In genomic region chr6:11207199-11207968, GRCh38 we compare ENCODE assay signal across 8 cellular contexts. TPM values are rescaled to one million over a fixed set of nuclear protein-coding genes. Genes with fewer than 3 reads are reported as not detected.
A peak's percentile ranks its signal among the peaks of the same experiment; 100 is the strongest.
DNase-seq lines count a peak whose midpoint lies in the region; ATAC-seq and TF ChIP-seq lines count a peak whose summit lies in the region.

No MANE protein-coding gene starts in this region.

- CTCF ChIA-PET in RWPE1 (lab: Yijun Ruan, JAX) = interaction anchor here (0.7 kb wide), 1 partner anchor 253 kb away, joined by 3 read pairs; no protein-coding TSS in a partner anchor
- CTCF ChIA-PET in CD8-positive, alpha-beta T cell (lab: Charles Lee) = interaction anchor here (0.7 kb wide), 1 partner anchor 35 kb away, joined by 3 read pairs; no protein-coding TSS in a partner anchor

- H3K27me3 Mint-ChIP-seq in CD8-positive, alpha-beta T cell (ENCODE audit: low read depth) = no peaks in the 10 kb centered on the region

- no peaks in the 10 kb centered on the region for H3K9me3 Mint-ChIP-seq in CD8-positive, alpha-beta T cell

- no peaks in the 10 kb centered on the region for H3K27me3 ChIP-seq in fibroblast of lung (ENCODE audit: control insufficient read depth, insufficient read depth, low read length)
- H3K27me3 ChIP-seq in CD8-positive, alpha-beta T cell (ENCODE audit: insufficient read depth, low read length) = no peaks in the 10 kb centered on the region

- H3K4me3 Mint-ChIP-seq in CD8-positive, alpha-beta T cell = no peak overlapping the region

- peak; percentile 97 for DNase-seq in GM04503 (ENCODE audit: low read depth)
- DNase-seq in RWPE1 (ENCODE audit: low spot score) = peak; percentile 86
- DNase-seq in fibroblast of lung (ENCODE audit: low read depth in 2 of 2) = peak; percentile 98 to 100
- DNase-seq in omental fat pad (ENCODE audit: low spot score) = peak; percentile 66
- DNase-seq in CD8-positive, alpha-beta T cell = no peak
- DNase-seq in stimulated activated naive CD4-positive, alpha-beta T cell (lab: John Stamatoyannopoulos, UW) = no peak

- TF ChIP-seq CTCF in RWPE1 (conservative IDR thresholded peaks at IDR 0.05; ENCODE audit: low read depth) (no peak), fibroblast of lung (conservative IDR thresholded peaks at IDR 0.05 in 1 of 2, IDR thresholded peaks at IDR 0.05 in 1 of 2; ENCODE audit: low read depth in 1 of 2, low read length in 2 of 2) (no peak), omental fat pad (IDR thresholded peaks at IDR 0.05) (no peak)
- TF ChIP-seq CTCF in CD8-positive, alpha-beta T cell (IDR thresholded peaks at IDR 0.05) = no peak

- peaks cover 19% of the 10 kb centered on the region for H3K79me2 ChIP-seq in fibroblast of lung (ENCODE audit: control insufficient read depth, insufficient read depth, low read length)

- POLR2A ChIA-PET in RWPE1 (lab: Yijun Ruan, JAX; ENCODE audit: low non-redundant PET) = no interaction called here
- POLR2A ChIA-PET in CD8-positive, alpha-beta T cell (lab: Charles Lee) = interaction anchor here (0.6 kb wide), 1 partner anchor 1083 kb away, joined by 3 read pairs; no protein-coding TSS in a partner anchor

- H3K36me3 Mint-ChIP-seq in CD8-positive, alpha-beta T cell = peaks cover 56% of the 10 kb centered on the region

- H3K9ac ChIP-seq in fibroblast of lung (ENCODE audit: insufficient read depth, low read length) = no peak overlapping the region

- peaks cover 5% of the 10 kb centered on the region for H3K36me3 ChIP-seq in fibroblast of lung (ENCODE audit: control insufficient read depth, insufficient read depth, low read length)
- peaks cover 6% of the 10 kb centered on the region for H3K36me3 ChIP-seq in CD8-positive, alpha-beta T cell (ENCODE audit: insufficient read depth, low read length)

- H3K27ac Mint-ChIP-seq in CD8-positive, alpha-beta T cell = no peak overlapping the region

- peak overlapping the region; percentile 62 for H3K27ac ChIP-seq in RWPE1
- H3K27ac ChIP-seq in fibroblast of lung (ENCODE audit: insufficient read depth, low read length) = peak overlapping the region; percentile 84
- no peak overlapping the region for H3K27ac ChIP-seq in CD8-positive, alpha-beta T cell (ENCODE audit: low read depth, low read length)

- ATAC-seq in omental fat pad (ENCODE audit: low FRiP score) (peak; percentile 93), GM18520 (IDR thresholded peaks at IDR 0.05; ENCODE audit: unreplicated experiment) (no peak), HG03520 (IDR thresholded peaks at IDR 0.05; ENCODE audit: unreplicated experiment) (no peak)
- ATAC-seq in CD8-positive, alpha-beta T cell = no peak

- H4K20me1 ChIP-seq in fibroblast of lung (ENCODE audit: control insufficient read depth, extremely low read depth, insufficient read depth, low read length) = no peaks in the 10 kb centered on the region

- H3K4me1 ChIP-seq in fibroblast of lung (ENCODE audit: control insufficient read depth, extremely low read depth, insufficient read depth, low read length) = peaks cover 27% of the 10 kb centered on the region
- peaks cover 22% of the 10 kb centered on the region for H3K4me1 ChIP-seq in CD8-positive, alpha-beta T cell (ENCODE audit: insufficient read depth, low read length)

- no peaks in the 10 kb centered on the region for H3K9me3 ChIP-seq in fibroblast of lung (ENCODE audit: control insufficient read depth, insufficient read depth, low read depth, low read length)
- no peaks in the 10 kb centered on the region for H3K9me3 ChIP-seq in CD8-positive, alpha-beta T cell (ENCODE audit: low read length)

- no peak overlapping the region for H3K4me3 ChIP-seq in fibroblast of lung (replicated peaks in 1 of 4; ENCODE audit: control extremely low read depth in 1 of 4, insufficient read depth in 1 of 4, low read depth in 3 of 4, low read length in 4 of 4)
- H3K4me3 ChIP-seq in CD8-positive, alpha-beta T cell (ENCODE audit: low read depth, low read length) = no peak overlapping the region

- intact Hi-C loops in CD8-positive, alpha-beta T cell (cut with DNase I, micrococcal nuclease) = no loop called here

- H2AFZ ChIP-seq in fibroblast of lung (ENCODE audit: low read length) = no peak overlapping the region

- no peak overlapping the region for H3K4me2 ChIP-seq in fibroblast of lung (ENCODE audit: extremely low read depth, insufficient read depth, low read length)

- peaks cover 49% of the 10 kb centered on the region for H3K4me1 Mint-ChIP-seq in CD8-positive, alpha-beta T cell (ENCODE audit: low read depth)

RNA-seq across cellular contexts. Expression of gene NEDD9, which starts 25.1 kb away (rescaled TPM):
- total RNA-seq in fibroblast of lung (13.6 and 33.7 TPM in 2 replicates), omental fat pad (100 to 1,000 TPM in 2 of 4 donors, 10 to 100 TPM in 2; 77.2 to 196 (median 106) TPM)
- polyA plus RNA-seq in fibroblast of lung = 35.2 and 41.9 TPM in 2 replicates
- 25.1 and 26.5 TPM in 2 replicates for polyA plus RNA-seq in fibroblast of lung (2012)
- 75.8 and 84.0 TPM in 2 replicates for polyA minus RNA-seq in fibroblast of lung (ENCODE audit: low replicate concordance)
- total RNA-seq in CD8-positive, alpha-beta T cell = 10 to 100 TPM; 41.2 to 44.2 TPM

Comparison
In these comparisons a context has a peak if more than half of its experiments do, and no peak if none do; other contexts are left out.
1. DNase-seq: peak in GM04503 (single experiment), RWPE1 (single experiment), fibroblast of lung (2 of 2) and omental fat pad (single experiment); none in CD8-positive, alpha-beta T cell (0 of 7) and stimulated activated naive CD4-positive, alpha-beta T cell (0 of 6).